ENCODE assay signal across 20 cellular contexts in the genomic region with DNA sequence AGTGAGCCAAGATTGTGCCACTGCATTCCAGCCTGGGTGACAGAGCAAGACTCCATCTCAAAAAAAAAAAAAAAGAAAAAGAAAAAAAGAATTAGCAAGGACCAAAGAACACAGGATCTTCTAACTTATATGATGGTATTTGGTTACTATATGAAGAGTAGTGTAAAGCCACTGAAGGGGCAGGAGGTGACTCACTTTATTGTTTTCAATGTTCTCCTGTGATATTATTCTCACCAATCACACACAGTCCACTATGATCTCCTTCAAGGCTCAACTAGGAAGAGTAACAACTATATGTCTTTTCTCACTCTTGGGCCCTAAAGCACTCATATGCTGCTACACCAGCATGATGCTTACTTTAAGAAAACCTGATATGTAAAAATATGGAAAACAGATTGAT. TPM values are rescaled to one million over a fixed set of nuclear protein-coding genes. Genes with fewer than 3 reads are reported as not detected.
DNase-seq lines count a peak whose midpoint lies in the region; ATAC-seq, FAIRE-seq and TF ChIP-seq lines count a peak whose summit lies in the region.
"Had no signal": no experiment of that assay in that cellular context is flagged by ENCODE, and none has a peak within 500 bp of the region (broad histone marks: within the 10 kb centered on the region; RNA-seq: fewer than 3 reads in every experiment).

No MANE protein-coding gene starts in this region.

- H3K27ac Mint-ChIP-seq in activated naive CD4-positive, alpha-beta T cell treated with anti-CD3 and anti-CD28 coated beads, Interleukin-2, amount 50 U/mL, for 72 hours: peak overlapping the region; percentile 24 to 61
- H3K27ac Mint-ChIP-seq in stimulated activated effector memory CD8-positive, alpha-beta T cell treated with anti-CD3 and anti-CD28 coated beads, Interleukin-12 subunit alpha, Interleukin-12 subunit beta, amount 100 ng/mL, for 72 hours: peak overlapping the region; percentile 61

- peaks cover 21% of the 10 kb centered on the region; the same call in 1 of the 2 replicates for H3F3A ChIP-seq in PC-9 (ENCODE audit: insufficient read depth, low read depth)

- H2AK9ac ChIP-seq in IMR-90 (replicated peaks; ENCODE audit: low read depth, low read length, poor library complexity): no peak overlapping the region

- no peak overlapping the region for H3K4ac ChIP-seq in IMR-90 (ENCODE audit: low read depth, low read length)

- CTCF ChIA-PET in IMR-90 (lab: Yijun Ruan, JAX) (no interaction called here), PC-9 (lab: Charles Lee) (no interaction called here)

- no peak overlapping the region for H3K18ac ChIP-seq in IMR-90 (ENCODE audit: low read depth, low read length)

- H3K4me3 ChIP-seq in IMR-90 (ENCODE audit: insufficient read depth, low read depth, low read length) (no peak overlapping the region), kidney (ENCODE audit: low read length in 2 of 2) (no peak overlapping the region), PC-9 (no peak overlapping the region)
- H3K4me3 ChIP-seq: BLaER1 treated with 17β-estradiol and CSF1 and Interleukin-3, amounts not matched to agents 10 nM and 100 nM; MG63 had no signal

- H3K9me3 ChIP-seq in IMR-90 (ENCODE audit: control insufficient read depth, insufficient read depth, low read length): no peaks in the 10 kb centered on the region
- H3K9me3 ChIP-seq in kidney (ENCODE audit: control insufficient read depth in 1 of 2, low read length in 2 of 2): no peaks in the 10 kb centered on the region
- H3K9me3 ChIP-seq in PC-9 (ENCODE audit: insufficient read depth, low read depth): no peaks in the 10 kb centered on the region
- H3K9me3 ChIP-seq: MG63 had no signal

- BruUV-seq in IMR-90 (replicated peaks; lab: Mats Ljungman, UMichigan): no TSS peak
- BruUV-seq in PC-9 (replicated peaks; lab: Mats Ljungman, UMichigan): no TSS peak

- in situ Hi-C loops in IMR-90 (cut with MboI; ENCODE audit: low sequenced_read_pairs): loop anchor here (10.0 kb wide), 1 partner anchor 79 kb away; no protein-coding TSS in a partner anchor

- no peak for TF ChIP-seq RAD21 in IMR-90 (IDR thresholded peaks at IDR 0.05; ENCODE audit: low read length)

- no peak overlapping the region for H2BK120ac ChIP-seq in IMR-90 (ENCODE audit: low read depth, low read length)

- intact Hi-C loops in IMR-90 (cut with micrococcal nuclease) (no loop called here), kidney (cut with DNase I) (no loop called here), PC-9 (cut with micrococcal nuclease; ENCODE audit: unreplicated experiment) (no loop called here)

- dilution Hi-C loops in IMR-90 (cut with HindIII; ENCODE audit: low sequenced_read_pairs, unreplicated experiment): no loop called here

- H3K56ac ChIP-seq in IMR-90 (ENCODE audit: extremely low read depth, insufficient read depth, low read length): no peak overlapping the region

- no peak for TF ChIP-seq POLR2A in IMR-90 (IDR thresholded peaks at IDR 0.05; ENCODE audit: low read depth, low read length)

- H3K27me3 ChIP-seq in IMR-90 (ENCODE audit: control insufficient read depth, insufficient read depth, low read length) (no peaks in the 10 kb centered on the region), PC-9 (ENCODE audit: insufficient read depth, low read depth) (no peaks in the 10 kb centered on the region)
- H3K27me3 ChIP-seq: BLaER1 treated with 17β-estradiol and CSF1 and Interleukin-3, amounts not matched to agents 10 nM and 100 nM; MG63 had no signal

- H3K9me2 ChIP-seq in PC-9 (ENCODE audit: insufficient read depth): no peaks in the 10 kb centered on the region

- peaks cover 37% of the 10 kb centered on the region; the same call in 1 of the 2 replicates for H4K20me1 ChIP-seq in IMR-90 (ENCODE audit: insufficient read depth, low read length)
- H4K20me1 ChIP-seq in PC-9 (ENCODE audit: insufficient read depth): peaks cover 44% of the 10 kb centered on the region

- H3K4me1 Mint-ChIP-seq in stimulated activated effector memory CD8-positive, alpha-beta T cell treated with anti-CD3 and anti-CD28 coated beads, Interleukin-12 subunit alpha, Interleukin-12 subunit beta, amount 100 ng/mL, for 72 hours: peaks cover 23% of the 10 kb centered on the region

- H3K36me3 Mint-ChIP-seq in activated naive CD4-positive, alpha-beta T cell treated with anti-CD3 and anti-CD28 coated beads, Interleukin-2, amount 50 U/mL, for 72 hours: peaks cover 5 to 7% of the 10 kb centered on the region in 2 donors
- peaks cover 54% of the 10 kb centered on the region for H3K36me3 Mint-ChIP-seq in stimulated activated effector memory CD8-positive, alpha-beta T cell treated with anti-CD3 and anti-CD28 coated beads, Interleukin-12 subunit alpha, Interleukin-12 subunit beta, amount 100 ng/mL, for 72 hours

- H3K4me2 ChIP-seq in IMR-90 (ENCODE audit: low read depth, low read length) (no peak overlapping the region), PC-9 (no peak overlapping the region)
- H3K4me2 ChIP-seq: BLaER1 treated with 17β-estradiol and CSF1 and Interleukin-3, amounts not matched to agents 10 nM and 100 nM had no signal

- H3K36me3 ChIP-seq in IMR-90 (ENCODE audit: control insufficient read depth, insufficient read depth, low read length): peaks cover 17% of the 10 kb centered on the region
- peaks cover 3 to 18% of the 10 kb centered on the region in 2 donors for H3K36me3 ChIP-seq in kidney (ENCODE audit: control insufficient read depth in 1 of 2, insufficient read depth in 2 of 2, low read length in 2 of 2)
- H3K36me3 ChIP-seq in PC-9 (ENCODE audit: low read depth): peaks cover 18% of the 10 kb centered on the region; the same call in 1 of the 2 replicates

- no peaks in the 10 kb centered on the region for H3K9me3 Mint-ChIP-seq in activated naive CD4-positive, alpha-beta T cell treated with anti-CD3 and anti-CD28 coated beads, Interleukin-2, amount 50 U/mL, for 72 hours
- no peaks in the 10 kb centered on the region for H3K9me3 Mint-ChIP-seq in stimulated activated effector memory CD8-positive, alpha-beta T cell treated with anti-CD3 and anti-CD28 coated beads, Interleukin-12 subunit alpha, Interleukin-12 subunit beta, amount 100 ng/mL, for 72 hours

- H3K9ac ChIP-seq in IMR-90 (ENCODE audit: low read depth, low read length): no peak overlapping the region
- no peak overlapping the region for H3K9ac ChIP-seq in kidney (ENCODE audit: low read length in 2 of 2)
- H3K9ac ChIP-seq: BLaER1 treated with 17β-estradiol and CSF1 and Interleukin-3, amounts not matched to agents 10 nM and 100 nM had no signal

- no peak for DNase-seq in activated naive CD4-positive, alpha-beta T cell treated with anti-CD3 and anti-CD28 coated beads, Interleukin-2, amount 50 U/mL, for 72 hours (ENCODE audit: low spot score in 2 of 2)
- no peak for DNase-seq in activated naive CD4-positive, alpha-beta T cell (lab: John Stamatoyannopoulos, UW)
- DNase-seq in IMR-90: no peak
- peak; percentile 50 for DNase-seq in dermis blood vessel endothelial cell
- no peak for DNase-seq in stimulated activated effector memory CD8-positive, alpha-beta T cell treated with anti-CD3 and anti-CD28 coated beads, Interleukin-12 subunit alpha, Interleukin-12 subunit beta, amount 100 ng/mL, for 72 hours (ENCODE audit: low spot score in 2 of 2)
- DNase-seq in kidney: no peak
- no peak for DNase-seq in PC-9
- DNase-seq: DMS79 treated with DMSO at 0.1 percent for 48 hours, Kasumi-1, MG63, NCI-H1048, NCI-H1436, NCI-H1930, NCI-H226, NCI-H524, NCI-H82, OCI-M1, RPMI8226, SHP77 treated with DMSO at 0.1 percent for 48 hours had no signal

- peak overlapping the region; percentile 33; the same call in 1 of the 2 replicates for H4K5ac ChIP-seq in IMR-90 (ENCODE audit: low read depth, low read length)

- peaks cover 10% of the 10 kb centered on the region for H3K4me1 ChIP-seq in IMR-90 (ENCODE audit: control insufficient read depth, insufficient read depth, low read length)
- H3K4me1 ChIP-seq in kidney (ENCODE audit: control insufficient read depth in 1 of 2, insufficient read depth in 1 of 2, low read depth in 1 of 2, low read length in 2 of 2): peaks cover 0 to 5% of the 10 kb centered on the region in 2 donors
- peaks cover 15% of the 10 kb centered on the region for H3K4me1 ChIP-seq in PC-9 (replicated peaks; ENCODE audit: insufficient read depth)

- H2AFZ ChIP-seq in IMR-90 (replicated peaks; ENCODE audit: low read length, poor library complexity): no peak overlapping the region
- no peak overlapping the region for H2AFZ ChIP-seq in PC-9

- H3K9me1 ChIP-seq in IMR-90 (ENCODE audit: insufficient read depth, low read length): peaks cover 10% of the 10 kb centered on the region

- no peak overlapping the region for H4K8ac ChIP-seq in IMR-90 (ENCODE audit: low read depth in 2 of 2, low read length in 2 of 2)

- no peak overlapping the region for H2BK20ac ChIP-seq in IMR-90 (ENCODE audit: low read depth, low read length)

- H4K91ac ChIP-seq in IMR-90 (ENCODE audit: insufficient read depth, low read depth, low read length): no peak overlapping the region

- 0 out of 2 replicates have a peak overlapping the region, but pooled peaks have one; percentile 59 for H3K14ac ChIP-seq in IMR-90 (replicated peaks; ENCODE audit: low read depth, low read length)

- H3K4me3 Mint-ChIP-seq in stimulated activated effector memory CD8-positive, alpha-beta T cell treated with anti-CD3 and anti-CD28 coated beads, Interleukin-12 subunit alpha, Interleukin-12 subunit beta, amount 100 ng/mL, for 72 hours: no peak overlapping the region

- H2AK5ac ChIP-seq in IMR-90 (ENCODE audit: low read depth, low read length): no peak overlapping the region

- H2BK15ac ChIP-seq in IMR-90 (ENCODE audit: low read depth, low read length): no peak overlapping the region

- ATAC-seq in activated naive CD4-positive, alpha-beta T cell treated with anti-CD3 and anti-CD28 coated beads, Interleukin-2, amount 50 U/mL, for 72 hours: peak; percentile 90 to 92
- ATAC-seq in IMR-90 (ENCODE audit: low read depth): no peak
- ATAC-seq in stimulated activated effector memory CD8-positive, alpha-beta T cell treated with anti-CD3 and anti-CD28 coated beads, Interleukin-12 subunit alpha, Interleukin-12 subunit beta, amount 100 ng/mL, for 72 hours: peak; percentile 94

- peak overlapping the region; percentile 72; the same call in 1 of the 2 replicates for H3K23ac ChIP-seq in IMR-90 (ENCODE audit: low read depth, low read length)

- H3K27ac ChIP-seq in IMR-90 (ENCODE audit: insufficient read depth, low read length): no peak overlapping the region
- no peak overlapping the region for H3K27ac ChIP-seq in kidney (ENCODE audit: low read depth in 2 of 2, low read length in 2 of 2)
- no peak overlapping the region for H3K27ac ChIP-seq in PC-9

- POLR2A ChIA-PET in IMR-90 (lab: Charles Lee; ENCODE audit: unreplicated experiment) (no interaction called here), PC-9 (lab: Charles Lee; ENCODE audit: unreplicated experiment) (no interaction called here)

- TF ChIP-seq CTCF in IMR-90 (conservative IDR thresholded peaks at IDR 0.05; ENCODE audit: low read depth, low read length) (no peak), kidney (IDR thresholded peaks at IDR 0.05; ENCODE audit: borderline replicate concordance, extremely low read depth, insufficient read depth) (no peak), PC-9 (conservative IDR thresholded peaks at IDR 0.05) (no peak)

- H2BK5ac ChIP-seq in IMR-90 (ENCODE audit: low read depth, low read length, poor library complexity, severe bottlenecking): no peak overlapping the region

- no peak for FAIRE-seq in kidney (lab: Jason Lieb, UNC)

- H3K79me1 ChIP-seq in IMR-90 (ENCODE audit: low read depth in 1 of 2, low read length in 2 of 2): peaks cover 24 to 74% of the 10 kb centered on the region in 2 experiments

- peaks cover 58% of the 10 kb centered on the region for H3K79me2 ChIP-seq in PC-9 (ENCODE audit: low read depth)

RNA-seq across cellular contexts. Expression of gene RC3H1, which starts 26.7 kb away (rescaled TPM):
- 10 to 100 TPM; 27.4 to 50.1 TPM for total RNA-seq in activated naive CD4-positive, alpha-beta T cell treated with anti-CD3 and anti-CD28 coated beads, Interleukin-2, amount 50 U/mL, for 72 hours
- total RNA-seq in IMR-90 (2012; rRNA removed) (26.1 and 39.3 TPM in 2 replicates), dermis blood vessel endothelial cell (22.6 TPM in 2 replicates), kidney (40.5 TPM), PC-9 (2021) (25.2 and 29.5 TPM in 2 replicates)
- polyA plus RNA-seq in IMR-90 (2012; rRNA removed) (5.1 and 5.4 TPM in 2 replicates), kidney (ENCODE audit: insufficient read depth, low read depth, low replicate concordance) (2.5 TPM)
- polyA plus RNA-seq in IMR-90 (2012; cell fraction: cytosol; rRNA removed): 2.0 and 7.1 TPM in 2 replicates
- 1.6 and 13.7 TPM in 2 replicates for polyA plus RNA-seq in IMR-90 (2012; cell fraction: nucleus; rRNA removed; ENCODE audit: low replicate concordance)
